ENCODE assay signal across 26 cellular contexts in the genomic region with DNA sequence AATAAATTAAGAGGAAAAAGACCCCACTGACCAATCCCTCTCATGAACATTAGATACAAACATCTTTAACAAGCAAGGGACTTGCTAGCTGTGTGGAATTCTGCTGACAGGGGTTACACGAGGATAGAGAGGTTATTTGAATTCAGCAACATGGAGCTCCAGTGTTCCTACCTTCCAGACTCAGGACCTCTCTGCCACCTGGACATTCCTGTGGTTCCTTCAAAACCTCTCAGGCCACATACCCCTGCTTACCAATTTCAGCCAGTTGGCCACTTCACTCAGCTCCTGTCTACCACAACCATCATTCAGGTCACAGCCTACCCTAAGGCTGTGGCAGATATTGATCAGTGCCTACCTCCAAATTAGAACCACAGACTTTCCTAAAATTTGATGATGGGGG.
A peak's percentile ranks its signal among the peaks of the same experiment; 100 is the strongest.
DNase-seq lines count a peak whose midpoint lies in the region; ATAC-seq, FAIRE-seq and TF ChIP-seq lines count a peak whose summit lies in the region.
"Had no signal": no experiment of that assay in that cellular context is flagged by ENCODE, and none has a peak within 500 bp of the region (broad histone marks: within the 10 kb centered on the region; RNA-seq: fewer than 3 reads in every experiment).

No MANE protein-coding gene starts in this region.

- DNase-seq in SJCRH30 (peak; percentile 44 to 47), K562 (ENCODE audit: extremely low read depth in 1 of 4, low spot score in 3 of 4) (no peak), neuronal stem cell (ENCODE audit: low spot score) (no peak)
- no peak for DNase-seq in activated naive CD4-positive, alpha-beta T cell treated with anti-CD3 and anti-CD28 coated beads, Interleukin-2, amount 50 U/mL, for 72 hours (ENCODE audit: low spot score in 2 of 2)
- DNase-seq: BE2C; C1 segment of cervical spinal cord; CD4-positive, alpha-beta memory T cell; CD4-positive, CD25-positive, alpha-beta regulatory T cell; CD8-positive, alpha-beta memory T cell; COR-L47; DMS 273 treated with DMSO at 0.1 percent for 48 hours; DMS153; DMS53; DMS79; DND-41; EL; GDM1 had no signal

- TF ChIP-seq EP300 in K562 (IDR thresholded peaks at IDR 0.05; ENCODE audit: low read length), result no peak

- ATAC-seq in K562, result no peak
- ATAC-seq in HG02623 (IDR thresholded peaks at IDR 0.05; ENCODE audit: unreplicated experiment), result no peak
- no peak for ATAC-seq in GM19324 (IDR thresholded peaks at IDR 0.05; ENCODE audit: low FRiP score, unreplicated experiment)
- no peak for ATAC-seq in activated naive CD4-positive, alpha-beta T cell treated with anti-CD3 and anti-CD28 coated beads, Interleukin-2, amount 50 U/mL, for 72 hours
- ATAC-seq: A549, GM12878 had no signal

- no peak overlapping the region for H2AK5ac ChIP-seq in neuronal stem cell (ENCODE audit: low read depth, low read length)

- H2AFZ ChIP-seq in K562 (ENCODE audit: low read depth, low read length) (no peak overlapping the region), neuronal stem cell (ENCODE audit: low read length) (no peak overlapping the region)

- H3K23ac ChIP-seq in neuronal stem cell (ENCODE audit: low read depth, low read length, poor library complexity), result no peak overlapping the region

- no peak overlapping the region for H3K27ac ChIP-seq in SJCRH30
- H3K27ac ChIP-seq in K562 (ENCODE audit: extremely low read depth, low read depth, low read length), result no peak overlapping the region
- no peak overlapping the region for H3K27ac ChIP-seq in neuronal stem cell (replicated peaks; ENCODE audit: low read length)
- H3K27ac ChIP-seq: 22Rv1, A549, BLaER1 had no signal

- H3K4ac ChIP-seq in neuronal stem cell (ENCODE audit: low read length), result no peak overlapping the region

- no peak for TF ChIP-seq POLR2A in K562 (conservative IDR thresholded peaks at IDR 0.05)

- BruUV-seq in K562 (replicated peaks; lab: Mats Ljungman, UMichigan), result no TSS peak

- peak; percentile 6 for FAIRE-seq in K562 (lab: Jason Lieb, UNC)
- FAIRE-seq: A549, GM12878, GM12892, GM18507 had no signal

- H4K8ac ChIP-seq in neuronal stem cell (ENCODE audit: low read depth, low read length), result no peak overlapping the region

- H3K9me1 ChIP-seq in K562 (ENCODE audit: control insufficient read depth, insufficient read depth, low read length), result no peaks in the 10 kb centered on the region

- CTCF ChIA-PET in K562 (lab: Yijun Ruan, JAX; ENCODE audit: low intra/inter-chr PET ratio), result no interaction called here

- 0% methylated on average over 1 of the region's 1 CpG for WGBS in K562 (ENCODE audit: insufficient coverage, low coverage, missing lambda C conversion rate)
- WGBS in neuronal stem cell (ENCODE audit: extremely low coverage in 2 of 2, insufficient read length in 2 of 2, insufficient replicate concordance in 1 of 2), 2 donors, result no CpG with 5 or more reads among the region's 1 CpG

- H3K36me3 ChIP-seq in SJCRH30 (no peaks in the 10 kb centered on the region), K562 (ENCODE audit: control insufficient read depth, insufficient read depth, low read length) (no peaks in the 10 kb centered on the region), neuronal stem cell (replicated peaks in 1 of 2; ENCODE audit: control insufficient read depth in 2 of 2, insufficient read depth in 2 of 2, low read length in 2 of 2) (no peaks in the 10 kb centered on the region)
- H3K36me3 ChIP-seq: BE2C, BLaER1 had no signal

- POLR2A ChIA-PET in K562 (lab: Yijun Ruan, JAX), result no interaction called here

- in situ Hi-C loops in K562 (cut with MboI), result no loop called here

- H3K4me1 ChIP-seq in SJCRH30 (peaks cover 6% of the 10 kb centered on the region; the same call in 1 of the 2 replicates), K562 (replicated peaks in 1 of 2; ENCODE audit: control insufficient read depth in 2 of 2, insufficient read depth in 2 of 2, low read length in 2 of 2) (peaks cover 0 to 6% of the 10 kb centered on the region in 2 experiments; a peak in 1 of 5 replicates), neuronal stem cell (ENCODE audit: control insufficient read depth in 2 of 2, insufficient read depth in 1 of 2, low read depth in 1 of 2, low read length in 2 of 2) (no peaks in the 10 kb centered on the region)
- H3K4me1 ChIP-seq: A549, BE2C, BLaER1 had no signal

- H2BK12ac ChIP-seq in neuronal stem cell (ENCODE audit: low read length), result no peak overlapping the region

- intact Hi-C loops in K562 (cut with micrococcal nuclease), result no loop called here

- no peak overlapping the region for H3K27ac Mint-ChIP-seq in activated naive CD4-positive, alpha-beta T cell treated with anti-CD3 and anti-CD28 coated beads, Interleukin-2, amount 50 U/mL, for 72 hours
- H3K27ac Mint-ChIP-seq: CD14-positive monocyte; CD4-positive, alpha-beta memory T cell; CD4-positive, CD25-positive, alpha-beta regulatory T cell; CD8-positive, alpha-beta memory T cell had no signal

- H3K18ac ChIP-seq in neuronal stem cell (ENCODE audit: low read length), result no peak overlapping the region

- H4K91ac ChIP-seq in neuronal stem cell (ENCODE audit: low read depth, low read length, poor library complexity), result no peak overlapping the region

- TF ChIP-seq RAD21 in K562 (CRISPR knock-in tag; conservative IDR thresholded peaks at IDR 0.05 in 1 of 2, IDR thresholded peaks at IDR 0.05 in 1 of 2), result no peak

- peak overlapping the region; percentile 42 for H3K14ac ChIP-seq in neuronal stem cell (ENCODE audit: low read length)

- H3K9ac ChIP-seq in K562 (ENCODE audit: insufficient read depth in 1 of 2, low read depth in 2 of 2, low read length in 2 of 2) (no peak overlapping the region), neuronal stem cell (ENCODE audit: low read depth, low read length, poor library complexity) (no peak overlapping the region)
- H3K9ac ChIP-seq: BLaER1 had no signal

- H3K4me2 ChIP-seq in K562 (ENCODE audit: insufficient read depth, low read length) (no peak overlapping the region), neuronal stem cell (ENCODE audit: insufficient read depth, low read length, poor library complexity, severe bottlenecking) (no peak overlapping the region)
- H3K4me2 ChIP-seq: A549, BLaER1 had no signal

- TF ChIP-seq CTCF in K562 (IDR thresholded peaks at IDR 0.05 in 2 of 3, conservative IDR thresholded peaks at IDR 0.05 in 1 of 3; ENCODE audit: insufficient read depth in 2 of 3, low read depth in 1 of 3, low read length in 3 of 3), result no peak

- no peak overlapping the region for H2BK120ac ChIP-seq in neuronal stem cell (ENCODE audit: low read depth, low read length)

- H3K79me2 ChIP-seq in K562 (ENCODE audit: control insufficient read depth, insufficient read depth, low read length), result no peaks in the 10 kb centered on the region

- H3K4me3 ChIP-seq in SJCRH30 (no peak overlapping the region), K562 (no peak overlapping the region), neuronal stem cell (ENCODE audit: low read length in 2 of 2) (no peak overlapping the region)
- H3K4me3 ChIP-seq: A549, BLaER1, GM12878 had no signal

- H3K36me3 Mint-ChIP-seq in activated naive CD4-positive, alpha-beta T cell treated with anti-CD3 and anti-CD28 coated beads, Interleukin-2, amount 50 U/mL, for 72 hours, result no peaks in the 10 kb centered on the region
- H3K36me3 Mint-ChIP-seq: CD14-positive monocyte; CD4-positive, alpha-beta memory T cell; CD4-positive, CD25-positive, alpha-beta regulatory T cell; CD8-positive, alpha-beta memory T cell had no signal

- no peak overlapping the region for H2BK5ac ChIP-seq in neuronal stem cell (ENCODE audit: low read length)

- H3K9me3 Mint-ChIP-seq in activated naive CD4-positive, alpha-beta T cell treated with anti-CD3 and anti-CD28 coated beads, Interleukin-2, amount 50 U/mL, for 72 hours, result peaks cover 4 to 9% of the 10 kb centered on the region in 2 donors

- H3K9me3 ChIP-seq in SJCRH30 (replicated peaks) (no peaks in the 10 kb centered on the region; the same call in 1 of the 2 replicates), K562 (replicated peaks; ENCODE audit: control insufficient read depth, insufficient read depth, low read depth, low read length) (no peaks in the 10 kb centered on the region), neuronal stem cell (replicated peaks in 1 of 2; ENCODE audit: control insufficient read depth in 2 of 2, insufficient read depth in 1 of 2, low read depth in 1 of 2, low read length in 2 of 2) (peaks cover 0 to 3% of the 10 kb centered on the region in 2 donors)
- H3K9me3 ChIP-seq: A549, BE2C had no signal

- no peak overlapping the region for H2BK15ac ChIP-seq in neuronal stem cell (ENCODE audit: low read length)

- no peaks in the 10 kb centered on the region for H4K20me1 ChIP-seq in K562 (replicated peaks; ENCODE audit: control insufficient read depth, insufficient read depth, low read length)
- H4K20me1 ChIP-seq: BLaER1 had no signal

- no peaks in the 10 kb centered on the region for H3K79me1 ChIP-seq in neuronal stem cell (ENCODE audit: low read depth, low read length)

- H3K27me3 ChIP-seq in SJCRH30 (no peaks in the 10 kb centered on the region), K562 (ENCODE audit: control insufficient read depth in 2 of 2, insufficient read depth in 2 of 2, low read length in 2 of 2) (peaks cover 0 to 7% of the 10 kb centered on the region in 2 experiments; a peak in 2 of 5 replicates), neuronal stem cell (ENCODE audit: control insufficient read depth in 3 of 3, insufficient read depth in 3 of 3, low read depth in 1 of 3, low read length in 3 of 3) (peaks cover 0 to 3% (median 0%) of the 10 kb centered on the region in 3 experiments)
- H3K27me3 ChIP-seq: BE2C, BLaER1 had no signal

TF ChIP-seq in K562, 482 proteins besides CTCF, POLR2A, EP300 and RAD21 (continues in another document):
- no peak for TF ChIP-seq KDM1A (IDR thresholded peaks at IDR 0.05)

Comparison
In these comparisons a context has a peak if more than half of its experiments do, and no peak if none do; other contexts are left out.
1. DNase-seq: peak in SJCRH30 (2 of 2); none in K562 (0 of 4), neuronal stem cell (single experiment) and activated naive CD4-positive, alpha-beta T cell treated with anti-CD3 and anti-CD28 coated beads, Interleukin-2, amount 50 U/mL, for 72 hours (0 of 2).